ENCODE assay signal across 9 cellular contexts in genomic region chr16:14003119-14003570, GRCh38.
DNase-seq lines count a peak whose midpoint lies in the region; ATAC-seq and TF ChIP-seq lines count a peak whose summit lies in the region.
"Had no signal": no experiment of that assay in that cellular context is flagged by ENCODE, and none has a peak within 500 bp of the region (broad histone marks: within the 10 kb centered on the region; RNA-seq: fewer than 3 reads in every experiment).

No MANE protein-coding gene starts in this region.

- DNase-seq in AG20443 (ENCODE audit: low spot score): peak; percentile 83
- peak; percentile 61 to 62 for DNase-seq in Kasumi-1 (lab: John Stamatoyannopoulos, UW)
- DNase-seq in astrocyte of the spinal cord (ENCODE audit: low read depth, low spot score): peak; percentile 41
- peak; percentile 33 for DNase-seq in iPS DF 6.9 (ENCODE audit: low read depth, low spot score)
- DNase-seq in retinal pigment epithelial cell (ENCODE audit: low read depth): no peak
- no peak for DNase-seq in SHP77 (lab: John Stamatoyannopoulos, UW)

- TF ChIP-seq CTCF in astrocyte of the spinal cord (IDR thresholded peaks at IDR 0.05; ENCODE audit: low read depth, low read length) (no peak), retinal pigment epithelial cell (conservative IDR thresholded peaks at IDR 0.05; ENCODE audit: low read depth, low read length) (no peak)

- H3K9me3 ChIP-seq in iPS DF 6.9 (ENCODE audit: control insufficient read depth, insufficient read depth, low read length): no peaks in the 10 kb centered on the region

- no CpG with 5 or more reads among the region's 14 CpGs for WGBS in iPS DF 6.9 (ENCODE audit: insufficient coverage, insufficient read length)

- in situ Hi-C loops in astrocyte of the spinal cord (cut with HindIII; ENCODE audit: low sequenced_read_pairs): no loop called here

- no peak overlapping the region for H3K27ac ChIP-seq in iPS DF 6.9 (ENCODE audit: low read length)
- H3K27ac ChIP-seq: epithelial cell of prostate had no signal

- no peaks in the 10 kb centered on the region for H3K27me3 ChIP-seq in iPS DF 6.9 (ENCODE audit: control insufficient read depth, insufficient read depth, low read length)

- no peaks in the 10 kb centered on the region for H3K4me1 ChIP-seq in iPS DF 6.9 (ENCODE audit: control insufficient read depth, insufficient read depth, low read length)

- H3K36me3 ChIP-seq in iPS DF 6.9 (ENCODE audit: control insufficient read depth, insufficient read depth, low read length): no peaks in the 10 kb centered on the region

- ATAC-seq in GM18867 (IDR thresholded peaks at IDR 0.05; ENCODE audit: unreplicated experiment) (no peak), HG02884 (IDR thresholded peaks at IDR 0.05; ENCODE audit: unreplicated experiment) (no peak)

- H3K4me3 ChIP-seq in astrocyte of the spinal cord (ENCODE audit: low read depth, low read length) (peak overlapping the region; percentile 26), iPS DF 6.9 (ENCODE audit: low read length) (no peak overlapping the region), retinal pigment epithelial cell (ENCODE audit: low read length) (peak overlapping the region; percentile 19)

Comparison
In these comparisons a context has a peak if more than half of its experiments do, and no peak if none do; other contexts are left out.
1. DNase-seq: peak in AG20443 (single experiment), Kasumi-1 (2 of 2), astrocyte of the spinal cord (single experiment) and iPS DF 6.9 (single experiment); none in retinal pigment epithelial cell (single experiment) and SHP77 (0 of 2).